In the genomic region with DNA sequence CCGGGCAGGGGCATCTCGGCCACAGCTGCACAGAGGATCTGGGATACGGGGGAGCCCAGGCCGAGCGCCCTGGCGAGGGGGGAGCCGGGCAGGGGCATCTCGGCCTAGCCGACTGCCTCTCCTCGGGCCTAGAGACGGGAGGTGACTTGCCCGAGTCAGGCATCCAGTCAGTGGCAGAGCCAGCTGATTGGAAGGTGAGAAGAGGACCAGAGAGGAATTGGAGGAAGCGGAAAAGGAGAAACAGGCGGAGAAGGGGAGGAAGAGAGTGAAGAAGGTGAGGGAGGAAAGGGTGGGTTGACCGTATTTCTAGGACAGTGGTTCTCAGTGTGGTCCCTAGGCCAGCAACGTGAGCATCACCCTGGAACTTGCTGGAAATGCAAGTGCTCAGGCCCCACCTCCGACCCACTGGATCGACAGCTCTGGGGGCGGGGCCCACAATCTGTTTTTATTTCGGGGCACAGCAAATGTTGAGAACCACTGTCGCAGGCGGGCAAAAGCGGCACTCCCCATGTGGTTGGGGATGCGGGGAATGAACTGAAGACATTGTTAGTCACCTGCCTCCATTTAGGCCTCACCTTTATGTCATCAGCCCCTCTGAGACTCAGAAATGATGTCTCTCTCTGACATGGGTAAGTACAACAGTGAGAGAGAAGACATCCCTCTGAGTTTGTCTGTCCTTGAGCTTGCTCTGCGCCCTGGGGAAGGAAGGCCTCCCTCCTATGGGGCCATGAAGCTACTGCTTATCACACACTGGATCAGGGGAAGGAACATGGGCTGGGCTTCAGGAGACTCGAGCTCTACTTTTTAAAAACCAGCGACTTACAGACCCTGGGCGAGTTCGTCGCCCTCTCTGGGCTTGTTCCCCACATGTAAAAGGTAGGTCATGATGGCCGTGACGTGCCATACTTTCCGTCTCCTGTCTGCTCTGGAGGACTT, we compare ENCODE assay signal across 1 cellular context.
TF ChIP-seq lines count a peak whose summit lies in the region.

No MANE protein-coding gene starts in this region.

TF ChIP-seq in SK-N-SH, 30 proteins besides CTCF, POLR2A, EP300 and RAD21 (continued from another document):
- TF ChIP-seq TEAD4 (IDR thresholded peaks at IDR 0.05; ENCODE audit: borderline replicate concordance, insufficient read depth) (no peak), NRF1 (IDR thresholded peaks at IDR 0.05; ENCODE audit: low read depth, low read length) (no peak), MXI1 (IDR thresholded peaks at IDR 0.05; ENCODE audit: low read depth, low read length) (no peak), POLR2AphosphoS5 (IDR thresholded peaks at IDR 0.05; ENCODE audit: low read depth, low read length) (no peak), FOXJ3 (CRISPR knock-in tag; IDR thresholded peaks at IDR 0.05) (no peak), JUND (IDR thresholded peaks at IDR 0.05) (no peak)
